In the genomic region with DNA sequence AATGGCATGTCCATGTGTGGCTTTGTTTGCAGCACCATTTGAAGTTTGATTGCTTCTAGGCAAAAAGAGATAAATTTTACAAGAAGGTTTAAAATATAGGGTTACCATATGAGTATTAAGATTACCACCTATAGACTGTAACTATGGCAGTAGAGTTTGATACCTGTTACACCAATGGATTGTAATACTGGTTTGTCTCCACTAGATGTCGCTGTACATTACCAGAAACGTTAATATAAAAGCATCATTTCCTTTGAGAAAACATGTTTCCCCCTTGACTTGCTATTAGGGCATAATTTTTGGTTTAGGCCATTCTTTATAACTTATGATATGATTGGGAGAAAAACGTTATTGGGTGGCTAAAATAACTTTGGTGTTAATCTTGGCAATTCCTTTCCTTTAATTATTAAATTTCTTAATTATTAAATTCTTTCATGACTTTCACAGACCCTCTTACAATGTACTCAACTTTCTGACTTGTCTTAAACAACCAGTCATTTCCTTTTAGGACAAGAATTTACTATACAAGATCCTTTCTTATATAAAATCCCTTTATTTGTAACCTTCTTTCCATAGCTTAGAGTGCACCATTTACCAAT, we compare ENCODE assay signal across 8 cellular contexts. TPM values are rescaled to one million over a fixed set of nuclear protein-coding genes. Genes with fewer than 3 reads are reported as not detected.
DNase-seq lines count a peak whose midpoint lies in the region; ATAC-seq, FAIRE-seq and TF ChIP-seq lines count a peak whose summit lies in the region.

No MANE protein-coding gene starts in this region.

- H3K9ac ChIP-seq in NT2/D1 (ENCODE audit: insufficient read length, low read depth) = no peak overlapping the region

- intact Hi-C loops in lower lobe of right lung (cut with DNase I) = no loop called here

- H3K9me3 ChIP-seq in NT2/D1 (ENCODE audit: insufficient read depth, low read length) = peaks cover 12% of the 10 kb centered on the region
- H3K9me3 ChIP-seq in lower lobe of right lung = no peaks in the 10 kb centered on the region

- H3K27ac ChIP-seq in lower lobe of right lung = no peak overlapping the region

- TF ChIP-seq CTCF in D721Med (IDR thresholded peaks at IDR 0.05; ENCODE audit: insufficient read depth, missing control alignments) (peak; percentile 66), choroid plexus epithelial cell (conservative IDR thresholded peaks at IDR 0.05; ENCODE audit: low read depth, low read length) (peak; percentile 59), lower lobe of right lung (IDR thresholded peaks at IDR 0.05) (peak; percentile 91)

- peak; percentile 81 for FAIRE-seq in D721Med (lab: Jason Lieb, UNC)

- H3K36me3 ChIP-seq in NT2/D1 (ENCODE audit: insufficient read depth, insufficient read length, low read length) = no peaks in the 10 kb centered on the region
- H3K36me3 ChIP-seq in lower lobe of right lung = no peaks in the 10 kb centered on the region

- H3K4me3 ChIP-seq in NT2/D1 (ENCODE audit: insufficient read length, low read depth) = peak overlapping the region; percentile 69
- H3K4me3 ChIP-seq in choroid plexus epithelial cell (ENCODE audit: low read depth, low read length) = no peak overlapping the region
- no peak overlapping the region for H3K4me3 ChIP-seq in lower lobe of right lung

- no peaks in the 10 kb centered on the region for H3K4me1 ChIP-seq in NT2/D1 (ENCODE audit: insufficient read depth, insufficient read length)
- H3K4me1 ChIP-seq in lower lobe of right lung = peaks cover 8% of the 10 kb centered on the region

- ATAC-seq in lower lobe of right lung (peak; percentile 48 to 67), GM21447 (IDR thresholded peaks at IDR 0.05; ENCODE audit: unreplicated experiment) (no peak), GM21723 (IDR thresholded peaks at IDR 0.05; ENCODE audit: unreplicated experiment) (no peak)

- no peak for DNase-seq in D721Med (ENCODE audit: insufficient read length, low spot score)
- peak; percentile 64 for DNase-seq in HT-29 (ENCODE audit: low spot score)
- DNase-seq in NT2/D1 (ENCODE audit: low read depth, low spot score) = no peak
- DNase-seq in choroid plexus epithelial cell (ENCODE audit: low read depth) = peak; percentile 69
- DNase-seq in lower lobe of right lung = no peak
- DNase-seq in T1000 (lab: John Stamatoyannopoulos, UW) = no peak

- H3K27me3 ChIP-seq in NT2/D1 (ENCODE audit: insufficient read depth, insufficient read length) = no peaks in the 10 kb centered on the region
- peaks cover 34% of the 10 kb centered on the region for H3K27me3 ChIP-seq in lower lobe of right lung (ENCODE audit: low read depth)

RNA-seq across cellular contexts. Expression of a gene that starts 42.8 kb away (rescaled TPM):
- not detected in 2 replicates for total RNA-seq in HT-29 (2014; rRNA removed; shearing (Covaris generic))
- 483 TPM for total RNA-seq in lower lobe of right lung

RNA-seq across cellular contexts. Expression of a gene that starts 45.2 kb away (rescaled TPM):
- total RNA-seq in HT-29 (2014; rRNA removed; shearing (Covaris generic)) = not detected in 2 replicates
- total RNA-seq in lower lobe of right lung = 600 TPM

Comparison
In these comparisons a context has a peak if more than half of its experiments do, and no peak if none do; other contexts are left out.
1. DNase-seq: peak in HT-29 (single experiment) and choroid plexus epithelial cell (single experiment); none in D721Med (single experiment), NT2/D1 (single experiment), lower lobe of right lung (single experiment) and T1000 (single experiment).
2. ATAC-seq: peak in lower lobe of right lung (2 of 2); none in GM21447 (single experiment) and GM21723 (single experiment).
3. RNA of a gene that starts 42.8 kb away (total RNA-seq): 483 TPM in lower lobe of right lung (single experiment); not detected in HT-29; every median in the first group is over 100 times any median in the second.
4. RNA of a gene that starts 45.2 kb away (total RNA-seq): 600 TPM in lower lobe of right lung (single experiment); not detected in HT-29; every median in the first group is over 100 times any median in the second.
5. Peak in every context shown above with its lines, with median percentiles within 50 percentile points of each other: CTCF ChIP-seq.